ENCODE assay signal across 9 cellular contexts in genomic region chr10:58177362-58177947, GRCh38.
DNase-seq lines count a peak whose midpoint lies in the region; ATAC-seq and TF ChIP-seq lines count a peak whose summit lies in the region.
"Had no signal": no experiment of that assay in that cellular context is flagged by ENCODE, and none has a peak within 500 bp of the region (broad histone marks: within the 10 kb centered on the region; RNA-seq: fewer than 3 reads in every experiment).

No MANE protein-coding gene starts in this region.

- H3K27ac ChIP-seq in SK-N-SH (ENCODE audit: low read depth in 2 of 2, low read length in 1 of 2) (no peak overlapping the region), foreskin keratinocyte (no peak overlapping the region), thyroid gland (no peak overlapping the region)
- H3K27ac ChIP-seq: SJSA1 had no signal

- H3K4me2 ChIP-seq in SK-N-SH = no peak overlapping the region

- ATAC-seq in HG03159 (IDR thresholded peaks at IDR 0.05; ENCODE audit: unreplicated experiment) (peak; percentile 49), foreskin keratinocyte (no peak)
- no peak for ATAC-seq in stimulated activated memory B cell treated with anti-CD40 and anti-IgM and Interleukin-4, amounts not matched to agents 10 μg/mL and 1 μg/mL and 100 μg/mL, for 72 hours

- H2AFZ ChIP-seq in SK-N-SH (ENCODE audit: low read depth) = no peak overlapping the region

- H3K27ac Mint-ChIP-seq in stimulated activated memory B cell treated with anti-CD40 and anti-IgM and Interleukin-4, amounts not matched to agents 10 μg/mL and 1 μg/mL and 100 μg/mL, for 72 hours = no peak overlapping the region

- intact Hi-C loops in thyroid gland (cut with DNase I) = no loop called here

- H3K4me1 ChIP-seq in SK-N-SH (ENCODE audit: control insufficient read depth in 1 of 2, insufficient read depth in 2 of 2, low read depth in 1 of 2, low read length in 1 of 2) = no peaks in the 10 kb centered on the region; a peak in 1 of 4 replicates
- peaks cover 19% of the 10 kb centered on the region for H3K4me1 ChIP-seq in foreskin keratinocyte
- H3K4me1 ChIP-seq in thyroid gland = no peaks in the 10 kb centered on the region

- H3K4me3 ChIP-seq in SK-N-SH (ENCODE audit: low read depth in 2 of 2, low read length in 1 of 2) (no peak overlapping the region; a peak in 1 of 4 replicates), thyroid gland (replicated peaks in 1 of 3) (no peak overlapping the region)
- H3K4me3 ChIP-seq: SJSA1 had no signal

- H3K36me3 Mint-ChIP-seq in stimulated activated memory B cell treated with anti-CD40 and anti-IgM and Interleukin-4, amounts not matched to agents 10 μg/mL and 1 μg/mL and 100 μg/mL, for 72 hours = no peaks in the 10 kb centered on the region

- 9% methylated on average over 3 of the region's 3 CpGs for WGBS in SK-N-SH (ENCODE audit: low lambda C conversion rate)
- 15 to 20% methylated on average over 3 of the region's 3 CpGs for WGBS in thyroid gland, 2 donors

- CTCF ChIA-PET in SK-N-SH (lab: Yijun Ruan, JAX) = interaction anchor here (0.6 to 7.4 kb wide), 44 partner anchors 8 to 293 kb away, joined by 3 to 200 read pairs (median 4); partner anchors contain the start of genes CISD1 and IPMK

- DNase-seq in EL (peak; percentile 15), SK-N-SH (peak; percentile 23), foreskin keratinocyte (no peak), thyroid gland (no peak), foreskin melanocyte (no peak)
- no peak for DNase-seq in activated effector memory CD4-positive, alpha-beta T cell treated with anti-CD3 and anti-CD28 coated beads, Interleukin-2, amount 50 U/mL, for 16 hours

- POLR2A ChIA-PET in SK-N-SH (lab: Yijun Ruan, JAX) = no interaction called here

- H4K20me1 ChIP-seq in SK-N-SH (ENCODE audit: insufficient read depth) = no peaks in the 10 kb centered on the region

- no peaks in the 10 kb centered on the region for H3K36me3 ChIP-seq in SK-N-SH (replicated peaks in 1 of 2; ENCODE audit: control insufficient read depth in 1 of 2, insufficient read depth in 2 of 2, low read length in 1 of 2)
- no peaks in the 10 kb centered on the region for H3K36me3 ChIP-seq in thyroid gland
- H3K36me3 ChIP-seq: SJSA1 had no signal

- H3K9me3 Mint-ChIP-seq in stimulated activated memory B cell treated with anti-CD40 and anti-IgM and Interleukin-4, amounts not matched to agents 10 μg/mL and 1 μg/mL and 100 μg/mL, for 72 hours = peaks cover 3% of the 10 kb centered on the region

- TF ChIP-seq RAD21 in SK-N-SH (IDR thresholded peaks at IDR 0.05; ENCODE audit: low read length) = peak; percentile 84

- H3K9me3 ChIP-seq in SK-N-SH (no peaks in the 10 kb centered on the region), thyroid gland (no peaks in the 10 kb centered on the region)
- H3K9me3 ChIP-seq: SJSA1 had no signal

- no peaks in the 10 kb centered on the region for H3K79me2 ChIP-seq in SK-N-SH (ENCODE audit: insufficient read depth)

- no peak overlapping the region for H3K9ac ChIP-seq in SK-N-SH

- TF ChIP-seq POLR2A in thyroid gland (IDR thresholded peaks at IDR 0.05) = no peak

- H3K27me3 ChIP-seq in SK-N-SH (ENCODE audit: insufficient read depth) (no peaks in the 10 kb centered on the region), foreskin keratinocyte (peaks cover 2% of the 10 kb centered on the region), thyroid gland (no peaks in the 10 kb centered on the region)
- H3K27me3 ChIP-seq: SJSA1 had no signal

- no peaks in the 10 kb centered on the region for H3K27me3 Mint-ChIP-seq in stimulated activated memory B cell treated with anti-CD40 and anti-IgM and Interleukin-4, amounts not matched to agents 10 μg/mL and 1 μg/mL and 100 μg/mL, for 72 hours

- no peaks in the 10 kb centered on the region for H3K4me1 Mint-ChIP-seq in stimulated activated memory B cell treated with anti-CD40 and anti-IgM and Interleukin-4, amounts not matched to agents 10 μg/mL and 1 μg/mL and 100 μg/mL, for 72 hours

- H3F3A ChIP-seq in SK-N-SH (replicated peaks; ENCODE audit: insufficient read depth) = no peaks in the 10 kb centered on the region

- no peak for TF ChIP-seq EP300 in SK-N-SH (IDR thresholded peaks at IDR 0.05; ENCODE audit: borderline replicate concordance in 1 of 2, low read depth in 1 of 2, low read length in 1 of 2)

- H3K9me2 ChIP-seq in SK-N-SH = no peaks in the 10 kb centered on the region

- TF ChIP-seq CTCF in SK-N-SH (IDR thresholded peaks at IDR 0.05) = peak; percentile 79
- TF ChIP-seq CTCF in foreskin keratinocyte (conservative IDR thresholded peaks at IDR 0.05) = peak; percentile 77
- peak in 4 of 6 experiments; percentile 40 to 57 (median 54) for TF ChIP-seq CTCF in thyroid gland (IDR thresholded peaks at IDR 0.05)

- no peak overlapping the region for H3K4me3 Mint-ChIP-seq in stimulated activated memory B cell treated with anti-CD40 and anti-IgM and Interleukin-4, amounts not matched to agents 10 μg/mL and 1 μg/mL and 100 μg/mL, for 72 hours

TF ChIP-seq in SK-N-SH, 30 proteins besides CTCF, POLR2A, EP300 and RAD21:
- TF ChIP-seq MXI1 (IDR thresholded peaks at IDR 0.05; ENCODE audit: low read depth, low read length) (no peak), RCOR1 (IDR thresholded peaks at IDR 0.05; ENCODE audit: low read length) (no peak), SMC3 (IDR thresholded peaks at IDR 0.05; ENCODE audit: low read depth, low read length) (peak; percentile 59)

Comparison
In these comparisons a context has a peak if more than half of its experiments do, and no peak if none do; other contexts are left out.
1. DNase-seq: peak in EL (single experiment) and SK-N-SH (single experiment); none in foreskin keratinocyte (0 of 2), thyroid gland (0 of 2), activated effector memory CD4-positive, alpha-beta T cell treated with anti-CD3 and anti-CD28 coated beads, Interleukin-2, amount 50 U/mL, for 16 hours (single experiment) and foreskin melanocyte (single experiment).
2. Peak in every context shown above with its lines, with median percentiles within 50 percentile points of each other: CTCF ChIP-seq.